ENCODE assay signal across 1 cellular context in genomic region chr18:58269931-58270330, GRCh38.
TF ChIP-seq lines count a peak whose summit lies in the region.

No MANE protein-coding gene starts in this region.

TF ChIP-seq in IMR-90, 13 proteins besides CTCF, POLR2A, EP300 and RAD21 (continued from another document):
- TF ChIP-seq ELK1 (IDR thresholded peaks at IDR 0.05; ENCODE audit: borderline replicate concordance, low read depth, low read length) (no peak), BHLHE40 (IDR thresholded peaks at IDR 0.05; ENCODE audit: low read depth, low read length) (no peak), RFX5 (IDR thresholded peaks at IDR 0.05; ENCODE audit: low read depth, low read length) (no peak), CEBPB (IDR thresholded peaks at IDR 0.05; ENCODE audit: low read depth, low read length) (no peak), USF2 (IDR thresholded peaks at IDR 0.05; ENCODE audit: low read depth, low read length) (no peak), CHD1 (IDR thresholded peaks at IDR 0.05; ENCODE audit: low read depth, low read length) (no peak), RCOR1 (IDR thresholded peaks at IDR 0.05; ENCODE audit: insufficient replicate concordance, low read length) (no peak)
